In the genomic region with DNA sequence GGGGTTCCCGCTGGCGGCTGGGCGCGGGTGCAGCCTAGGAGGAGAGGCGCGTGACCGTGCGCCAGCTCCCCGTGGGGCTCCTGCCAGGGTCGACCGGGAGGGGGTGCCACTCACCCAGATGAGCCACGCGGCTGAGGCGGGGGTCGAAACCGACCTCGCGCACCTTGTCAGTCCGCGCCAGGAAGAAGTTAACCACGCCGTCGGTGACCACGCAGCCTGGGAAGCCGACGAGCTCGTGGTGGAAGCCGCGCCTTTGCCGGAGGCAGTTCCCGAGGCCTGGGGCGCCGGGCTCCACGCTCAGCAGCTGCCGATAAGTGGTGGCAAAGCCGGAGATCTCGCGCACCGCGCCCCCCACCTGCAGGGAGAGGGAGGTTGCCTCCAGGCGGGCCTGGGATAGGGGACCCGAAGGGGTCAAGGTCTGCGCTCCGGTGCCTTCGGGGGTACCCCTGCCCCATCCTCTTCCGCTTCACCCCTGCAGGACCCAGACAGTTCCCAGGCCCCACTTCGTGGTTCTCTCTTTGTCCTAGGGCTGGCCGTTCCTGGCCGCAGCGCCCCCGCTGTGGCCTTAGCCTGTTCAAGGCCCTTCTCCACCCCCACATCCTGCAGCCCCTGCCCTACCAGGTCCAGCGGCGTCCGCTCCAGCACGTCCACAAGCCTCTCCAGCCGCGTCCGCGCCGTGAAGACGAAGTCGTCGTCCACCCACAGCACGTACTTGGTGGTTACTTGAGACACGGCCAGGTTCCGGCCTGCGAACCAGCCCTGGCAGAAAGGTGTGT, we compare ENCODE assay signal across 8 cellular contexts. TPM values are rescaled to one million over a fixed set of nuclear protein-coding genes. Genes with fewer than 3 reads are reported as not detected.
DNase-seq lines count a peak whose midpoint lies in the region; ATAC-seq, FAIRE-seq and TF ChIP-seq lines count a peak whose summit lies in the region.

No MANE protein-coding gene starts in this region.

- no peaks in the 10 kb centered on the region for H3K36me3 ChIP-seq in iPS-20b (ENCODE audit: insufficient read depth, low read depth, low read length)
- H3K36me3 ChIP-seq in colonic mucosa = no peaks in the 10 kb centered on the region

- H3K4me3 ChIP-seq in iPS-20b (ENCODE audit: low read length) = peak overlapping the region; percentile 49; the same call in 1 of the 2 replicates
- no peak overlapping the region for H3K4me3 ChIP-seq in colonic mucosa

- peaks cover 5% of the 10 kb centered on the region; the same call in 1 of the 2 replicates for H3K4me1 ChIP-seq in iPS-20b (ENCODE audit: insufficient read depth, low read length)
- H3K4me1 ChIP-seq in colonic mucosa = no peaks in the 10 kb centered on the region

- H3K9me3 ChIP-seq in iPS-20b (ENCODE audit: insufficient read depth, low read depth, low read length) = no peaks in the 10 kb centered on the region
- H3K9me3 ChIP-seq in colonic mucosa = no peaks in the 10 kb centered on the region

- ATAC-seq in activated T-cell treated with anti-CD3 and anti-CD28 coated beads, Interleukin-2, amount 50 U/mL, for 72 hours (replicated peaks in 1 of 2) = peak; percentile 62 to 67
- peak; percentile 46 for ATAC-seq in stimulated activated effector memory CD8-positive, alpha-beta T cell treated with anti-CD3 and anti-CD28 coated beads, Interleukin-12 subunit alpha, Interleukin-12 subunit beta, amount 100 ng/mL, for 72 hours
- no peak for ATAC-seq in HG02973 (IDR thresholded peaks at IDR 0.05; ENCODE audit: unreplicated experiment)

- no peaks in the 10 kb centered on the region for H3K36me3 Mint-ChIP-seq in activated T-cell treated with anti-CD3 and anti-CD28 coated beads, Interleukin-2, amount 50 U/mL, for 72 hours (ENCODE audit: insufficient read depth in 2 of 2)
- no peaks in the 10 kb centered on the region for H3K36me3 Mint-ChIP-seq in stimulated activated effector memory CD8-positive, alpha-beta T cell treated with anti-CD3 and anti-CD28 coated beads, Interleukin-12 subunit alpha, Interleukin-12 subunit beta, amount 100 ng/mL, for 72 hours

- H3K27ac Mint-ChIP-seq in activated T-cell treated with anti-CD3 and anti-CD28 coated beads, Interleukin-2, amount 50 U/mL, for 72 hours = no peak overlapping the region
- H3K27ac Mint-ChIP-seq in stimulated activated effector memory CD8-positive, alpha-beta T cell treated with anti-CD3 and anti-CD28 coated beads, Interleukin-12 subunit alpha, Interleukin-12 subunit beta, amount 100 ng/mL, for 72 hours = no peak overlapping the region

- TF ChIP-seq CTCF in colonic mucosa (IDR thresholded peaks at IDR 0.05) = no peak

- H3K27me3 ChIP-seq in iPS-20b (ENCODE audit: insufficient read depth, low read length) (peaks cover 100% of the 10 kb centered on the region), colonic mucosa (peaks cover 80% of the 10 kb centered on the region)

- peaks cover 22% of the 10 kb centered on the region for H3K4me1 Mint-ChIP-seq in activated T-cell treated with anti-CD3 and anti-CD28 coated beads, Interleukin-2, amount 50 U/mL, for 72 hours (ENCODE audit: low read depth)
- H3K4me1 Mint-ChIP-seq in stimulated activated effector memory CD8-positive, alpha-beta T cell treated with anti-CD3 and anti-CD28 coated beads, Interleukin-12 subunit alpha, Interleukin-12 subunit beta, amount 100 ng/mL, for 72 hours = peaks cover 30% of the 10 kb centered on the region

- peak; percentile 48 for DNase-seq in activated T-cell treated with anti-CD3 and anti-CD28 coated beads, Interleukin-2, amount 50 U/mL, for 1 hour
- DNase-seq in activated T-cell treated with anti-CD3 and anti-CD28 coated beads for 4 hours = no peak
- DNase-seq in activated T-cell treated with anti-CD3 and anti-CD28 coated beads, Interleukin-2, amount 50 U/mL, for 72 hours = peak; percentile 41 to 60
- DNase-seq in stimulated activated effector memory CD8-positive, alpha-beta T cell treated with anti-CD3 and anti-CD28 coated beads, Interleukin-12 subunit alpha, Interleukin-12 subunit beta, amount 100 ng/mL, for 72 hours (ENCODE audit: low spot score in 2 of 2) = peak in 1 of 2 donors; percentile 52
- DNase-seq in GM19239 (ENCODE audit: insufficient read length, low spot score) = no peak
- no peak for DNase-seq in colonic mucosa

- peak overlapping the region; percentile 50 to 68 for H3K4me3 Mint-ChIP-seq in activated T-cell treated with anti-CD3 and anti-CD28 coated beads, Interleukin-2, amount 50 U/mL, for 72 hours
- H3K4me3 Mint-ChIP-seq in stimulated activated effector memory CD8-positive, alpha-beta T cell treated with anti-CD3 and anti-CD28 coated beads, Interleukin-12 subunit alpha, Interleukin-12 subunit beta, amount 100 ng/mL, for 72 hours = peak overlapping the region; percentile 29

- no peak overlapping the region for H3K9ac ChIP-seq in iPS-20b (ENCODE audit: low read depth, low read length)
- H3K9ac ChIP-seq in colonic mucosa (ENCODE audit: low read depth in 2 of 2, low read length in 2 of 2) = no peak overlapping the region

- no peak for FAIRE-seq in GM19239 (lab: Jason Lieb, UNC)

- H3K9me3 Mint-ChIP-seq in activated T-cell treated with anti-CD3 and anti-CD28 coated beads, Interleukin-2, amount 50 U/mL, for 72 hours = no peaks in the 10 kb centered on the region
- H3K9me3 Mint-ChIP-seq in stimulated activated effector memory CD8-positive, alpha-beta T cell treated with anti-CD3 and anti-CD28 coated beads, Interleukin-12 subunit alpha, Interleukin-12 subunit beta, amount 100 ng/mL, for 72 hours = no peaks in the 10 kb centered on the region

- no peak overlapping the region for H3K27ac ChIP-seq in iPS-20b (ENCODE audit: low read length)
- no peak overlapping the region for H3K27ac ChIP-seq in colonic mucosa

- intact Hi-C loops in colonic mucosa (cut with DNase I) = no loop called here

- H3K27me3 Mint-ChIP-seq in activated T-cell treated with anti-CD3 and anti-CD28 coated beads, Interleukin-2, amount 50 U/mL, for 72 hours (ENCODE audit: low read depth) = peaks cover 87% of the 10 kb centered on the region

RNA-seq across cellular contexts. Expression of gene B4GALNT1, which starts 5.3 kb away (rescaled TPM):
- 1 to 10 TPM; 2.5 to 3.8 TPM for total RNA-seq in activated T-cell treated with anti-CD3 and anti-CD28 coated beads, Interleukin-2, amount 50 U/mL, for 72 hours
- under 1 TPM; 0.32 to 0.88 TPM for total RNA-seq in colonic mucosa

RNA-seq across cellular contexts. Expression of gene ARHGEF25, which starts 16.5 kb away (rescaled TPM):
- total RNA-seq in activated T-cell treated with anti-CD3 and anti-CD28 coated beads, Interleukin-2, amount 50 U/mL, for 72 hours = 1 to 10 TPM; 2.8 to 5.3 TPM
- 10 to 100 TPM in 1 of 2 donors, 1 to 10 TPM in 1; 2.4 to 12.8 TPM for total RNA-seq in colonic mucosa

RNA-seq across cellular contexts. Expression of gene DTX3, which starts 23.1 kb away (rescaled TPM):
- total RNA-seq in activated T-cell treated with anti-CD3 and anti-CD28 coated beads, Interleukin-2, amount 50 U/mL, for 72 hours = 10 to 100 TPM; 44.3 to 52.7 TPM
- 1 to 10 TPM; 3.4 to 7.4 TPM for total RNA-seq in colonic mucosa

RNA-seq across cellular contexts. Expression of gene PIP4K2C, which starts 36.7 kb away (rescaled TPM):
- 10 to 100 TPM; 21.3 to 23.1 TPM for total RNA-seq in activated T-cell treated with anti-CD3 and anti-CD28 coated beads, Interleukin-2, amount 50 U/mL, for 72 hours
- 10 to 100 TPM; 43.6 to 60.2 TPM for total RNA-seq in colonic mucosa

Comparison
In these comparisons a context has a peak if more than half of its experiments do, and no peak if none do; other contexts are left out.
1. DNase-seq: peak in activated T-cell treated with anti-CD3 and anti-CD28 coated beads, Interleukin-2, amount 50 U/mL, for 1 hour (single experiment) and activated T-cell treated with anti-CD3 and anti-CD28 coated beads, Interleukin-2, amount 50 U/mL, for 72 hours (2 of 2); none in activated T-cell treated with anti-CD3 and anti-CD28 coated beads for 4 hours (single experiment), GM19239 (single experiment) and colonic mucosa (single experiment).
2. RNA of gene DTX3, which starts 23.1 kb away (total RNA-seq): 44.3 to 52.7 TPM in activated T-cell treated with anti-CD3 and anti-CD28 coated beads, Interleukin-2, amount 50 U/mL, for 72 hours; 3.4 to 7.4 TPM in colonic mucosa; every median in the first group is over 4 times any median in the second.